19 cellular contexts compared by ENCODE assay signal in the genomic region with DNA sequence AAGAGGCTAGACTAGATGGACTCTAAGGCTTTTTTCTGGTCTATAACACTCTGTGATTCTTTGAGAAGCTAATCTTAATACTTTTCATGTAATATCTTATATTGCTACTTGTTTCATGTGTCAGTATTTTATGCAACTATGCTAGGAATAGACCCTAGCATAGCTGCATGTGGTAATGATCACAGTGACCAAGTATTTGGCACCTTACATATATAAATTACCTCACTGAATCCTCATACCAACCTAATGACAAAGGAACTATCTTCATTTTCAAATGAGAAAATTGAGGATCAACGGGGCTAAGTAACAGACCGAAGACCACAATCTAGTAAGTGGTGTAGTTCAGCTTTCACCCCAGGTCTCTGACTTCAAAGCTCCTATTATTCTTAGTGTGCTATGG.
DNase-seq lines count a peak whose midpoint lies in the region; ATAC-seq and TF ChIP-seq lines count a peak whose summit lies in the region.
"Had no signal": no experiment of that assay in that cellular context is flagged by ENCODE, and none has a peak within 500 bp of the region (broad histone marks: within the 10 kb centered on the region; RNA-seq: fewer than 3 reads in every experiment).

No MANE protein-coding gene starts in this region.

- H2AFZ ChIP-seq in smooth muscle cell (ENCODE audit: low read depth) = no peak overlapping the region

- H3K36me3 ChIP-seq in smooth muscle cell (ENCODE audit: low read depth) = no peaks in the 10 kb centered on the region
- H3K36me3 ChIP-seq: lower lobe of right lung, spleen, thoracic aorta had no signal

- peaks cover 52% of the 10 kb centered on the region for H3K4me1 ChIP-seq in smooth muscle cell (ENCODE audit: low read depth)
- H3K4me1 ChIP-seq: spleen had no signal

- ATAC-seq in GM18498 (IDR thresholded peaks at IDR 0.05; ENCODE audit: unreplicated experiment) = no peak
- ATAC-seq: foreskin keratinocyte; naive thymus-derived CD4-positive, alpha-beta T cell had no signal

- H3K9ac ChIP-seq in smooth muscle cell (ENCODE audit: low read depth) = no peak overlapping the region

- DNase-seq in GM04503 (ENCODE audit: low read depth) (peak; percentile 71), astrocyte of the hippocampus (ENCODE audit: low read depth, low spot score) (peak; percentile 90), foreskin fibroblast (peak; percentile 62 to 76), smooth muscle cell (lab: John Stamatoyannopoulos, UW; ENCODE audit: unreplicated experiment) (no peak), HuH-7.5 (ENCODE audit: low spot score) (no peak), NOMO-1 treated with DMSO at 0.1 percent for 48 hours (lab: John Stamatoyannopoulos, UW; ENCODE audit: unreplicated experiment) (no peak)
- DNase-seq: activated CD4-positive, alpha-beta T cell treated with anti-CD3 and anti-CD28 coated beads, Interleukin-2, amount 50 U/mL, for 1 hour; activated naive CD4-positive, alpha-beta T cell treated with anti-CD3 and anti-CD28 coated beads for 36 hours; C1 segment of cervical spinal cord; caudate nucleus; DMS 273 treated with DMSO at 0.1 percent for 48 hours; effector CD8-positive, alpha-beta T cell; foreskin keratinocyte; lower lobe of right lung; naive thymus-derived CD4-positive, alpha-beta T cell; NCI-H446; spleen had no signal

- H4K20me1 ChIP-seq in smooth muscle cell (ENCODE audit: low read depth) = peaks cover 7% of the 10 kb centered on the region

- no peaks in the 10 kb centered on the region for H3K79me2 ChIP-seq in smooth muscle cell (ENCODE audit: low read depth)

- no peaks in the 10 kb centered on the region for H3K9me3 ChIP-seq in smooth muscle cell (replicated peaks; ENCODE audit: low read depth)
- H3K9me3 ChIP-seq: lower lobe of right lung, spleen, thoracic aorta had no signal

- H3K4me2 ChIP-seq in smooth muscle cell = peak overlapping the region; percentile 45

- H3K27ac ChIP-seq in smooth muscle cell (ENCODE audit: low read depth) = peak overlapping the region; percentile 48
- H3K27ac ChIP-seq: foreskin keratinocyte, lower lobe of right lung, spleen, thoracic aorta had no signal

- H3K27me3 ChIP-seq in smooth muscle cell (ENCODE audit: low read depth) = no peaks in the 10 kb centered on the region
- H3K27me3 ChIP-seq: foreskin keratinocyte, spleen had no signal

- 44% methylated on average over 2 of the region's 2 CpGs for WGBS in smooth muscle cell (ENCODE audit: low lambda C conversion rate)

- H3F3A ChIP-seq in smooth muscle cell (ENCODE audit: low read depth) = peaks cover 9% of the 10 kb centered on the region

- no peak overlapping the region for H3K4me3 ChIP-seq in foreskin fibroblast (ENCODE audit: low read depth in 1 of 2, low read length in 2 of 2)
- H3K4me3 ChIP-seq in smooth muscle cell = no peak overlapping the region
- H3K4me3 ChIP-seq: lower lobe of right lung, spleen, thoracic aorta had no signal

- no peak for TF ChIP-seq CTCF in foreskin fibroblast (IDR thresholded peaks at IDR 0.05; ENCODE audit: low read depth, low read length)
- no peak for TF ChIP-seq CTCF in smooth muscle cell (IDR thresholded peaks at IDR 0.05; ENCODE audit: borderline replicate concordance, insufficient read depth, poor library complexity, severe bottlenecking)

Comparison
In these comparisons a context has a peak if more than half of its experiments do, and no peak if none do; other contexts are left out.
1. DNase-seq: peak in GM04503 (single experiment), astrocyte of the hippocampus (single experiment) and foreskin fibroblast (2 of 2); none in smooth muscle cell (single experiment), HuH-7.5 (single experiment) and NOMO-1 treated with DMSO at 0.1 percent for 48 hours (single experiment).